In the genomic region with DNA sequence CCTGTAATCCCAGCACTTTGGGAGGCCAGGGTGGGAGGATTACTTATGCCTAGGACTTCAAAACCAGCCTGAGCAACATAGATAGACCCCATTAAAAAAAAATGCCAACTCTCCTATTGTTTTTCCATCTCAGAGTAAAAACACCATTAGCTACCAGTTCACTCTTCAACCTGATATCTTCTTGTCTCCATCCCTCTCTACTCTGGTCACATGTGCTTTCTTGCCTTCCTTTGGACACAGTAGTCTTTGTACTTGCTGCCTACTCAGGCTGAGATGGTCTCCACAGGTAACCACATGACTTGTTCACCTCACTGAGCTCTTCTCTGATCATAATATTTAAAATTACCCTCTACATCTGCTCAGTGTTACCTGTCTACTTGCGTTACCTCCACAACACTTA, we compare ENCODE assay signal across 1 cellular context.
TF ChIP-seq lines count a peak whose summit lies in the region.

No MANE protein-coding gene starts in this region.

TF ChIP-seq in HepG2, 621 proteins besides CTCF, POLR2A, EP300 and RAD21:
- TF ChIP-seq, protein P1, sequence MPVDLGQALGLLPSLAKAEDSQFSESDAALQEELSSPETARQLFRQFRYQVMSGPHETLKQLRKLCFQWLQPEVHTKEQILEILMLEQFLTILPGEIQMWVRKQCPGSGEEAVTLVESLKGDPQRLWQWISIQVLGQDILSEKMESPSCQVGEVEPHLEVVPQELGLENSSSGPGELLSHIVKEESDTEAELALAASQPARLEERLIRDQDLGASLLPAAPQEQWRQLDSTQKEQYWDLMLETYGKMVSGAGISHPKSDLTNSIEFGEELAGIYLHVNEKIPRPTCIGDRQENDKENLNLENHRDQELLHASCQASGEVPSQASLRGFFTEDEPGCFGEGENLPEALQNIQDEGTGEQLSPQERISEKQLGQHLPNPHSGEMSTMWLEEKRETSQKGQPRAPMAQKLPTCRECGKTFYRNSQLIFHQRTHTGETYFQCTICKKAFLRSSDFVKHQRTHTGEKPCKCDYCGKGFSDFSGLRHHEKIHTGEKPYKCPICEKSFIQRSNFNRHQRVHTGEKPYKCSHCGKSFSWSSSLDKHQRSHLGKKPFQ (CRISPR knock-in tag; IDR thresholded peaks at IDR 0.05; ENCODE audit: insufficient replicate concordance): no peak
- TF ChIP-seq ARID5B (CRISPR knock-in tag; IDR thresholded peaks at IDR 0.05) (no peak), THAP11 (CRISPR knock-in tag; IDR thresholded peaks at IDR 0.05) (no peak), ZNF24 (IDR thresholded peaks at IDR 0.05) (no peak), BRCA1 (CRISPR knock-in tag; IDR thresholded peaks at IDR 0.05) (no peak), ZNF619 (CRISPR knock-in tag; IDR thresholded peaks at IDR 0.05) (no peak), CHD4 (IDR thresholded peaks at IDR 0.05; ENCODE audit: borderline replicate concordance, low read length) (no peak), ZBTB14 (CRISPR knock-in tag; IDR thresholded peaks at IDR 0.05) (no peak), SMYD3 (CRISPR knock-in tag; IDR thresholded peaks at IDR 0.05) (no peak), SP2 (CRISPR knock-in tag; IDR thresholded peaks at IDR 0.05) (no peak), REL (CRISPR knock-in tag; conservative IDR thresholded peaks at IDR 0.05) (no peak), DNMT3B (CRISPR knock-in tag; conservative IDR thresholded peaks at IDR 0.05) (no peak)
- TF ChIP-seq, protein P2, sequence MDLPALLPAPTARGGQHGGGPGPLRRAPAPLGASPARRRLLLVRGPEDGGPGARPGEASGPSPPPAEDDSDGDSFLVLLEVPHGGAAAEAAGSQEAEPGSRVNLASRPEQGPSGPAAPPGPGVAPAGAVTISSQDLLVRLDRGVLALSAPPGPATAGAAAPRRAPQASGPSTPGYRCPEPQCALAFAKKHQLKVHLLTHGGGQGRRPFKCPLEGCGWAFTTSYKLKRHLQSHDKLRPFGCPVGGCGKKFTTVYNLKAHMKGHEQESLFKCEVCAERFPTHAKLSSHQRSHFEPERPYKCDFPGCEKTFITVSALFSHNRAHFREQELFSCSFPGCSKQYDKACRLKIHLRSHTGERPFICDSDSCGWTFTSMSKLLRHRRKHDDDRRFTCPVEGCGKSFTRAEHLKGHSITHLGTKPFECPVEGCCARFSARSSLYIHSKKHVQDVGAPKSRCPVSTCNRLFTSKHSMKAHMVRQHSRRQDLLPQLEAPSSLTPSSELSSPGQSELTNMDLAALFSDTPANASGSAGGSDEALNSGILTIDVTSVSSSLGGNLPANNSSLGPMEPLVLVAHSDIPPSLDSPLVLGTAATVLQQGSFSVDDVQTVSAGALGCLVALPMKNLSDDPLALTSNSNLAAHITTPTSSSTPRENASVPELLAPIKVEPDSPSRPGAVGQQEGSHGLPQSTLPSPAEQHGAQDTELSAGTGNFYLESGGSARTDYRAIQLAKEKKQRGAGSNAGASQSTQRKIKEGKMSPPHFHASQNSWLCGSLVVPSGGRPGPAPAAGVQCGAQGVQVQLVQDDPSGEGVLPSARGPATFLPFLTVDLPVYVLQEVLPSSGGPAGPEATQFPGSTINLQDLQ (CRISPR knock-in tag; IDR thresholded peaks at IDR 0.05): no peak
TF ChIP-seq in HepG2: peak in this region for 0.
